ENCODE assay signal across 8 cellular contexts in genomic region chr17:60135951-60136666, GRCh38. TPM values are rescaled to one million over a fixed set of nuclear protein-coding genes. Genes with fewer than 3 reads are reported as not detected.
A peak's percentile ranks its signal among the peaks of the same experiment; 100 is the strongest.
DNase-seq lines count a peak whose midpoint lies in the region; ATAC-seq and TF ChIP-seq lines count a peak whose summit lies in the region.

No MANE protein-coding gene starts in this region.

- peaks cover 23 to 34% of the 10 kb centered on the region in 2 donors for H3K4me1 Mint-ChIP-seq in natural killer cell

- H3K4me3 ChIP-seq in AG04449 (ENCODE audit: low read depth, low read length), result peak overlapping the region; percentile 90
- H3K4me3 ChIP-seq in Jurkat, Clone E6-1 (ENCODE audit: low read length), result peak overlapping the region; percentile 93
- H3K4me3 ChIP-seq in choroid plexus epithelial cell (ENCODE audit: low read depth, low read length), result peak overlapping the region; percentile 83

- peaks cover 31 to 66% of the 10 kb centered on the region in 2 donors for H3K27me3 Mint-ChIP-seq in natural killer cell (ENCODE audit: low read depth in 2 of 2)

- ATAC-seq in natural killer cell (no peak), HG03045 (IDR thresholded peaks at IDR 0.05; ENCODE audit: unreplicated experiment) (no peak)

- DNase-seq in AG04449 (ENCODE audit: low read depth, low spot score) (no peak), choroid plexus epithelial cell (ENCODE audit: low read depth) (no peak), natural killer cell (no peak), H4 (ENCODE audit: low spot score) (no peak), NCI-H526 treated with DMSO at 0.1 percent for 48 hours (lab: John Stamatoyannopoulos, UW) (no peak), GM10248 (ENCODE audit: extremely low spot score) (no peak)
- no peak for DNase-seq in Jurkat, Clone E6-1 (ENCODE audit: low read depth, low spot score)

- CTCF ChIA-PET in AG04449 (lab: Yijun Ruan, JAX), result interaction anchor here (1.2 to 2.1 kb wide), 2 partner anchors 95 to 288 kb away, joined by 3 to 4 read pairs; no protein-coding TSS in a partner anchor
- CTCF ChIA-PET in GM10248 (lab: Yijun Ruan, JAX), result no interaction called here

- no peaks in the 10 kb centered on the region for H3K36me3 Mint-ChIP-seq in natural killer cell

- POLR2A ChIA-PET in AG04449 (lab: Yijun Ruan, JAX) (no interaction called here), GM10248 (lab: Yijun Ruan, JAX) (no interaction called here)

- H3K27ac Mint-ChIP-seq in natural killer cell, result no peak overlapping the region

- TF ChIP-seq CTCF in AG04449 (IDR thresholded peaks at IDR 0.05; ENCODE audit: insufficient read depth, low read length, missing control alignments) (no peak), choroid plexus epithelial cell (conservative IDR thresholded peaks at IDR 0.05; ENCODE audit: low read depth, low read length) (no peak), natural killer cell (IDR thresholded peaks at IDR 0.05) (no peak), GM10248 (IDR thresholded peaks at IDR 0.05; ENCODE audit: control extremely low read depth, extremely low read depth, low read depth, missing control alignments) (no peak)

- H3K9me3 Mint-ChIP-seq in natural killer cell, result no peaks in the 10 kb centered on the region

- H3K4me3 Mint-ChIP-seq in natural killer cell, result peak overlapping the region; percentile 92

- intact Hi-C loops in natural killer cell (cut with micrococcal nuclease), result no loop called here

RNA-seq across cellular contexts. Expression of gene CA4, which starts 13.7 kb away (rescaled TPM):
- not detected for polyA plus RNA-seq in Jurkat, Clone E6-1 (2012; ENCODE audit: insufficient read depth, insufficient read length)
- total RNA-seq in natural killer cell, result 1 to 10 TPM in 1 of 3 donors, not detected in 2; 1.3 TPM
- not detected in 2 replicates for total RNA-seq in H4 (2014; rRNA removed; shearing (Covaris generic))

RNA-seq across cellular contexts. Expression of gene HEATR6, which starts 57.4 kb away (rescaled TPM):
- polyA plus RNA-seq in Jurkat, Clone E6-1 (2012; ENCODE audit: insufficient read depth, insufficient read length), result 17.1 TPM
- 10 to 100 TPM; 10.3 to 19.3 (median 15.3) TPM for total RNA-seq in natural killer cell
- total RNA-seq in H4 (2014; rRNA removed; shearing (Covaris generic)), result 30.5 and 56.5 TPM in 2 replicates
